ENCODE assay signal across 28 cellular contexts in genomic region chr7:7178081-7178480, GRCh38. TPM values are rescaled to one million over a fixed set of nuclear protein-coding genes. Genes with fewer than 3 reads are reported as not detected.
DNase-seq lines count a peak whose midpoint lies in the region; ATAC-seq and TF ChIP-seq lines count a peak whose summit lies in the region.
"Had no signal": no experiment of that assay in that cellular context is flagged by ENCODE, and none has a peak within 500 bp of the region (broad histone marks: within the 10 kb centered on the region; RNA-seq: fewer than 3 reads in every experiment).

No MANE protein-coding gene starts in this region.

- no peak for TF ChIP-seq CTCF in RWPE2 (IDR thresholded peaks at IDR 0.05; ENCODE audit: poor library complexity, severe bottlenecking)
- no peak for TF ChIP-seq CTCF in foreskin keratinocyte (conservative IDR thresholded peaks at IDR 0.05)
- TF ChIP-seq CTCF in CD8-positive, alpha-beta T cell (IDR thresholded peaks at IDR 0.05), result no peak

- H3K27me3 ChIP-seq in RWPE2 (ENCODE audit: insufficient read depth, poor library complexity, severe bottlenecking), result no peaks in the 10 kb centered on the region
- H3K27me3 ChIP-seq in foreskin keratinocyte, result no peaks in the 10 kb centered on the region
- no peaks in the 10 kb centered on the region for H3K27me3 ChIP-seq in CD8-positive, alpha-beta T cell (ENCODE audit: insufficient read depth, low read length)
- H3K27me3 ChIP-seq: BLaER1, dorsolateral prefrontal cortex, neural progenitor cell, stomach had no signal

- POLR2A ChIA-PET in CD8-positive, alpha-beta T cell (lab: Charles Lee), result interaction anchor here (2.1 kb wide), 1 partner anchor 13 kb away, joined by 5 read pairs; no protein-coding TSS in a partner anchor

- no peak overlapping the region for H3K4me3 ChIP-seq in RWPE2 (ENCODE audit: severe bottlenecking)
- no peak overlapping the region for H3K4me3 ChIP-seq in CD8-positive, alpha-beta T cell (ENCODE audit: low read depth, low read length)
- H3K4me3 ChIP-seq: BLaER1, dorsolateral prefrontal cortex, GM12878, mucosa of descending colon, neural progenitor cell, prostate gland, SK-N-MC, stomach had no signal

- intact Hi-C loops in left ventricle myocardium superior (cut with micrococcal nuclease), result no loop called here
- intact Hi-C loops in CD8-positive, alpha-beta T cell (cut with DNase I, micrococcal nuclease), result no loop called here

- ATAC-seq in RWPE2 (ENCODE audit: low read depth), result no peak
- peak; percentile 17 for ATAC-seq in foreskin keratinocyte
- ATAC-seq in stimulated activated memory B cell treated with anti-CD40 and anti-IgM and Interleukin-4, amounts not matched to agents 10 μg/mL and 1 μg/mL and 100 μg/mL, for 72 hours, result no peak
- no peak for ATAC-seq in left ventricle myocardium superior
- ATAC-seq in CD8-positive, alpha-beta T cell, result no peak
- ATAC-seq: GM12878, mucosa of descending colon had no signal

- H3K4me1 Mint-ChIP-seq in stimulated activated memory B cell treated with anti-CD40 and anti-IgM and Interleukin-4, amounts not matched to agents 10 μg/mL and 1 μg/mL and 100 μg/mL, for 72 hours, result peaks cover 38% of the 10 kb centered on the region
- peaks cover 23% of the 10 kb centered on the region for H3K4me1 Mint-ChIP-seq in CD8-positive, alpha-beta T cell (ENCODE audit: low read depth)

- no peaks in the 10 kb centered on the region for H3K27me3 Mint-ChIP-seq in stimulated activated memory B cell treated with anti-CD40 and anti-IgM and Interleukin-4, amounts not matched to agents 10 μg/mL and 1 μg/mL and 100 μg/mL, for 72 hours
- no peaks in the 10 kb centered on the region for H3K27me3 Mint-ChIP-seq in CD8-positive, alpha-beta T cell (ENCODE audit: low read depth)
- H3K27me3 Mint-ChIP-seq: activated CD4-positive, alpha-beta memory T cell treated with anti-CD3 and anti-CD28 coated beads for 36 hours; central memory CD8-positive, alpha-beta T cell had no signal

- peaks cover 7% of the 10 kb centered on the region for H3K9me3 Mint-ChIP-seq in stimulated activated memory B cell treated with anti-CD40 and anti-IgM and Interleukin-4, amounts not matched to agents 10 μg/mL and 1 μg/mL and 100 μg/mL, for 72 hours
- peaks cover 5% of the 10 kb centered on the region for H3K9me3 Mint-ChIP-seq in CD8-positive, alpha-beta T cell
- H3K9me3 Mint-ChIP-seq: central memory CD8-positive, alpha-beta T cell had no signal

- peak overlapping the region; percentile 80 for H3K27ac Mint-ChIP-seq in stimulated activated memory B cell treated with anti-CD40 and anti-IgM and Interleukin-4, amounts not matched to agents 10 μg/mL and 1 μg/mL and 100 μg/mL, for 72 hours
- no peak overlapping the region for H3K27ac Mint-ChIP-seq in CD8-positive, alpha-beta T cell
- H3K27ac Mint-ChIP-seq: activated CD4-positive, alpha-beta memory T cell treated with anti-CD3 and anti-CD28 coated beads for 36 hours; neural progenitor cell; T-helper 2 cell treated with Interferon-gamma antibody and Interleukin-4, amounts not matched to agents 5 μg/mL and 100 μg/mL, for 36 hours had no signal

- H3K36me3 ChIP-seq in RWPE2 (ENCODE audit: low read depth), result no peaks in the 10 kb centered on the region
- H3K36me3 ChIP-seq in CD8-positive, alpha-beta T cell (ENCODE audit: insufficient read depth, low read length), result no peaks in the 10 kb centered on the region
- H3K36me3 ChIP-seq: neural progenitor cell, prostate gland, stomach had no signal

- no peaks in the 10 kb centered on the region for H3K9me3 ChIP-seq in RWPE2 (ENCODE audit: severe bottlenecking)
- H3K9me3 ChIP-seq in CD8-positive, alpha-beta T cell (ENCODE audit: low read length), result no peaks in the 10 kb centered on the region
- H3K9me3 ChIP-seq: mucosa of descending colon, prostate gland had no signal

- peak overlapping the region; percentile 93 for H3K27ac ChIP-seq in RWPE2 (ENCODE audit: poor library complexity, severe bottlenecking)
- H3K27ac ChIP-seq in foreskin keratinocyte, result peak overlapping the region; percentile 80
- no peak overlapping the region for H3K27ac ChIP-seq in CD8-positive, alpha-beta T cell (ENCODE audit: low read depth, low read length)
- H3K27ac ChIP-seq: BLaER1, dorsolateral prefrontal cortex, neural progenitor cell, prostate gland, SK-N-MC, stomach had no signal

- H3K4me1 ChIP-seq in RWPE2 (ENCODE audit: insufficient read depth, poor library complexity, severe bottlenecking) (peaks cover 36% of the 10 kb centered on the region), foreskin keratinocyte (peaks cover 44% of the 10 kb centered on the region)
- peaks cover 7% of the 10 kb centered on the region for H3K4me1 ChIP-seq in CD8-positive, alpha-beta T cell (ENCODE audit: insufficient read depth, low read length)
- H3K4me1 ChIP-seq: prostate gland had no signal

- no peak overlapping the region for H3K4me3 Mint-ChIP-seq in stimulated activated memory B cell treated with anti-CD40 and anti-IgM and Interleukin-4, amounts not matched to agents 10 μg/mL and 1 μg/mL and 100 μg/mL, for 72 hours
- H3K4me3 Mint-ChIP-seq in CD8-positive, alpha-beta T cell, result no peak overlapping the region
- H3K4me3 Mint-ChIP-seq: activated CD4-positive, alpha-beta memory T cell treated with anti-CD3 and anti-CD28 coated beads for 36 hours; central memory CD8-positive, alpha-beta T cell; neural progenitor cell; T-helper 2 cell treated with Interferon-gamma antibody and Interleukin-4, amounts not matched to agents 5 μg/mL and 100 μg/mL, for 36 hours had no signal

- H3K36me3 Mint-ChIP-seq in stimulated activated memory B cell treated with anti-CD40 and anti-IgM and Interleukin-4, amounts not matched to agents 10 μg/mL and 1 μg/mL and 100 μg/mL, for 72 hours, result peaks cover 12% of the 10 kb centered on the region
- H3K36me3 Mint-ChIP-seq in CD8-positive, alpha-beta T cell, result peaks cover 12% of the 10 kb centered on the region
- H3K36me3 Mint-ChIP-seq: neural progenitor cell had no signal

- CTCF ChIA-PET in CD8-positive, alpha-beta T cell (lab: Charles Lee), result interaction anchor here (0.5 to 1.6 kb wide), 2 partner anchors 20 to 26 kb away, joined by 3 to 4 read pairs; no protein-coding TSS in a partner anchor

- DNase-seq in SIG-M5 treated with dmso at 0.1 percent for 504 hours (lab: John Stamatoyannopoulos, UW; ENCODE audit: unreplicated experiment) (peak; percentile 36), SIG-M5 (lab: John Stamatoyannopoulos, UW) (no peak), RWPE2 (ENCODE audit: low spot score) (no peak), foreskin keratinocyte (peak; percentile 58 to 84), left ventricle myocardium superior (no peak), NCI-H1436 (lab: John Stamatoyannopoulos, UW) (no peak)
- DNase-seq in CD8-positive, alpha-beta T cell, result no peak
- DNase-seq: 8988T; activated CD4-positive, alpha-beta memory T cell treated with anti-CD3 and anti-CD28 coated beads for 36 hours; activated naive CD4-positive, alpha-beta T cell treated with Interleukin-2 at 50 U/mL for 16 hours; anterior cingulate cortex; dorsolateral prefrontal cortex; erythroblast; KG1; mucosa of descending colon; NCI-H187 treated with DMSO at 0.1 percent for 48 hours; NCI-H2227 treated with DMSO at 0.1 percent for 48 hours; OCI-M1; stimulated activated CD4-positive, alpha-beta T cell treated with anti-CD3 and anti-CD28 coated beads, Interleukin-4, amount 100 ng/mL, for 4 hours; stomach had no signal

RNA-seq across cellular contexts. Expression of gene C1GALT1, which starts 4.3 kb away (rescaled TPM):
- 28.3 and 30.1 TPM in 2 replicates for total RNA-seq in foreskin keratinocyte
- 8.3 and 10.8 TPM in 2 replicates for polyA plus RNA-seq in foreskin keratinocyte
- total RNA-seq in left ventricle myocardium superior, result 19.4 TPM
- 10 to 100 TPM; 57.4 to 60.7 TPM for total RNA-seq in CD8-positive, alpha-beta T cell

Comparison
In these comparisons a context has a peak if more than half of its experiments do, and no peak if none do; other contexts are left out.
1. DNase-seq: peak in SIG-M5 treated with dmso at 0.1 percent for 504 hours (single experiment) and foreskin keratinocyte (2 of 2); none in SIG-M5 (single experiment), RWPE2 (single experiment), left ventricle myocardium superior (single experiment), CD8-positive, alpha-beta T cell (0 of 7) and NCI-H1436 (single experiment).